ENCODE assay signal across 8 cellular contexts in the genomic region with DNA sequence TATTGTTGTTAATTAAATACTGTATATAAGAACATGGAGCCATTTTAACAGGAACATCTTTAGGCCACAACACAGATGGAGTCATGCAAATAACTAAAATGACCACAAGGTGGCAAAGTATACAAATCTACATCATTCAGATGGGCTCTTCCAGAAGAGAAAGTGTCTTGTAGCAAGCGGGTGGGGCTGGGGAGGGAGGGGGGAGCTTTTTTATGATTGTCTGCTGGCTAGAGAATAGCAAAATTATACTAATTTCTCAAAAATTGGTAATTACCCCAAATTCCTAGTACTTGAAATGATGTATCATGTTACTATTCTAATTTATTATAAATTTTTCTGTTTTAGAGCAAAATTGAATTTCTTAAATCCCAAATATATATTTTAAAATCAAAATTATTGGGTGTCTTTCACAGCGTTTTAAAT.
A peak's percentile ranks its signal among the peaks of the same experiment; 100 is the strongest.
DNase-seq lines count a peak whose midpoint lies in the region; ATAC-seq and TF ChIP-seq lines count a peak whose summit lies in the region.

No MANE protein-coding gene starts in this region.

- ATAC-seq in CD4-positive, CD25-positive, alpha-beta regulatory T cell (ENCODE audit: low read depth in 2 of 2): no peak
- ATAC-seq in GM19372 (IDR thresholded peaks at IDR 0.05; ENCODE audit: low read depth, unreplicated experiment) (peak; percentile 90), HG03558 (IDR thresholded peaks at IDR 0.05; ENCODE audit: extremely low read depth, unreplicated experiment) (peak; percentile 80), upper lobe of right lung (peak; percentile 77), HG03457 (IDR thresholded peaks at IDR 0.05; ENCODE audit: unreplicated experiment) (no peak)

- POLR2A ChIA-PET in MCF 10A (lab: Yijun Ruan, JAX): interaction anchor here (0.7 kb wide), 1 partner anchor 665 kb away, joined by 3 read pairs; no protein-coding TSS in a partner anchor

- intact Hi-C loops in MCF 10A (cut with micrococcal nuclease) (loop anchor here (1.0 to 5.0 kb wide), 5 partner anchors 378 to 894 kb away; partner anchors contain the start of gene PRKD1), upper lobe of right lung (cut with DNase I) (loop anchor here (10.0 kb wide), 1 partner anchor 456 kb away; no protein-coding TSS in a partner anchor)

- peak in 2 of 3 donors; percentile 2 to 16 for DNase-seq in CD4-positive, CD25-positive, alpha-beta regulatory T cell
- peak; percentile 68 for DNase-seq in NCI-H510A treated with DMSO at 0.1 percent for 48 hours (lab: John Stamatoyannopoulos, UW)
- DNase-seq in MCF 10A (ENCODE audit: unreplicated experiment): peak; percentile 64
- peak; percentile 19 for DNase-seq in kidney epithelial cell (ENCODE audit: low read depth)
- DNase-seq in upper lobe of right lung: no peak

- no peaks in the 10 kb centered on the region for H3K27me3 Mint-ChIP-seq in CD4-positive, CD25-positive, alpha-beta regulatory T cell
- peaks cover 22% of the 10 kb centered on the region for H3K27me3 Mint-ChIP-seq in MCF 10A (ENCODE audit: insufficient read depth, unreplicated experiment)

- H3K36me3 Mint-ChIP-seq in CD4-positive, CD25-positive, alpha-beta regulatory T cell: no peaks in the 10 kb centered on the region
- no peaks in the 10 kb centered on the region for H3K36me3 Mint-ChIP-seq in MCF 10A (ENCODE audit: insufficient read depth, unreplicated experiment)

- no peaks in the 10 kb centered on the region for H3K9me3 ChIP-seq in CD4-positive, CD25-positive, alpha-beta regulatory T cell (ENCODE audit: control insufficient read depth in 2 of 2, low read length in 2 of 2)
- H3K9me3 ChIP-seq in upper lobe of right lung: no peaks in the 10 kb centered on the region

- no TSS peak for BruUV-seq in MCF 10A (replicated peaks; lab: Mats Ljungman, UMichigan)

- no peaks in the 10 kb centered on the region for H3K4me1 ChIP-seq in CD4-positive, CD25-positive, alpha-beta regulatory T cell (ENCODE audit: control insufficient read depth, insufficient read depth, low read length, poor library complexity, severe bottlenecking)
- no peaks in the 10 kb centered on the region for H3K4me1 ChIP-seq in upper lobe of right lung

- no peak overlapping the region for H3K27ac Mint-ChIP-seq in CD4-positive, CD25-positive, alpha-beta regulatory T cell
- no peak overlapping the region for H3K27ac Mint-ChIP-seq in MCF 10A (ENCODE audit: low read depth, unreplicated experiment)

- H3K27ac ChIP-seq in CD4-positive, CD25-positive, alpha-beta regulatory T cell (ENCODE audit: insufficient read depth, low read length, poor library complexity, severe bottlenecking): no peak overlapping the region
- no peak overlapping the region for H3K27ac ChIP-seq in upper lobe of right lung

- no peaks in the 10 kb centered on the region for H3K36me3 ChIP-seq in CD4-positive, CD25-positive, alpha-beta regulatory T cell (ENCODE audit: control insufficient read depth, insufficient read depth, low read length)
- H3K36me3 ChIP-seq in kidney epithelial cell (ENCODE audit: control insufficient read depth, insufficient read depth, low read length) (no peaks in the 10 kb centered on the region), upper lobe of right lung (no peaks in the 10 kb centered on the region)

- no peaks in the 10 kb centered on the region for H3K27me3 ChIP-seq in CD4-positive, CD25-positive, alpha-beta regulatory T cell (ENCODE audit: control insufficient read depth, insufficient read depth, low read length)
- H3K27me3 ChIP-seq in kidney epithelial cell (ENCODE audit: control insufficient read depth, insufficient read depth, low read length) (no peaks in the 10 kb centered on the region), upper lobe of right lung (no peaks in the 10 kb centered on the region)

- H3K9me3 Mint-ChIP-seq in CD4-positive, CD25-positive, alpha-beta regulatory T cell: peaks cover 0 to 5% (median 3%) of the 10 kb centered on the region in 7 donors
- no peaks in the 10 kb centered on the region for H3K9me3 Mint-ChIP-seq in MCF 10A (ENCODE audit: unreplicated experiment)

- CTCF ChIA-PET in MCF 10A (lab: Yijun Ruan, JAX): interaction anchor here (0.7 to 6.8 kb wide), 29 partner anchors 9 to 724 kb away, joined by 3 to 59 read pairs (median 4); no protein-coding TSS in a partner anchor

- TF ChIP-seq CTCF in MCF 10A (IDR thresholded peaks at IDR 0.05; ENCODE audit: unreplicated experiment) (peak; percentile 40), kidney epithelial cell (IDR thresholded peaks at IDR 0.05; ENCODE audit: insufficient read depth, low read length, poor library complexity, severe bottlenecking) (peak; percentile 51), upper lobe of right lung (IDR thresholded peaks at IDR 0.05) (peak; percentile 60)

- no peak overlapping the region for H3K4me3 ChIP-seq in CD4-positive, CD25-positive, alpha-beta regulatory T cell (ENCODE audit: low read depth, low read length)
- H3K4me3 ChIP-seq in kidney epithelial cell (ENCODE audit: low read depth, low read length) (no peak overlapping the region), upper lobe of right lung (no peak overlapping the region)

- no peaks in the 10 kb centered on the region for H3K4me1 Mint-ChIP-seq in CD4-positive, CD25-positive, alpha-beta regulatory T cell
- no peaks in the 10 kb centered on the region for H3K4me1 Mint-ChIP-seq in MCF 10A (ENCODE audit: insufficient read depth, unreplicated experiment)

- H3K4me3 Mint-ChIP-seq in CD4-positive, CD25-positive, alpha-beta regulatory T cell: no peak overlapping the region
- no peak overlapping the region for H3K4me3 Mint-ChIP-seq in MCF 10A (ENCODE audit: unreplicated experiment)

Comparison
In these comparisons a context has a peak if more than half of its experiments do, and no peak if none do; other contexts are left out.
1. ATAC-seq: peak in GM19372 (single experiment), HG03558 (single experiment) and upper lobe of right lung (single experiment); none in CD4-positive, CD25-positive, alpha-beta regulatory T cell (0 of 2) and HG03457 (single experiment).
2. Peak in every context shown above with its lines, with median percentiles within 50 percentile points of each other: CTCF ChIP-seq.